In genomic region chr5:36919238-36919637, GRCh38 we compare ENCODE assay signal across 20 cellular contexts. TPM values are rescaled to one million over a fixed set of nuclear protein-coding genes. Genes with fewer than 3 reads are reported as not detected.
A peak's percentile ranks its signal among the peaks of the same experiment; 100 is the strongest.
DNase-seq lines count a peak whose midpoint lies in the region; ATAC-seq, FAIRE-seq and TF ChIP-seq lines count a peak whose summit lies in the region.
"Had no signal": no experiment of that assay in that cellular context is flagged by ENCODE, and none has a peak within 500 bp of the region (broad histone marks: within the 10 kb centered on the region; RNA-seq: fewer than 3 reads in every experiment).

No MANE protein-coding gene starts in this region.

- H3K4me3 ChIP-seq in CD8-positive, alpha-beta memory T cell (ENCODE audit: low read length) = no peak overlapping the region
- H3K4me3 ChIP-seq in endodermal cell (ENCODE audit: low read length) = no peak overlapping the region
- H3K4me3 ChIP-seq: A549; BLaER1 treated with 17β-estradiol and CSF1 and Interleukin-3, amounts not matched to agents 10 nM and 100 nM had no signal

- DNase-seq in CD8-positive, alpha-beta memory T cell = no peak
- DNase-seq in activated B cell treated with CpG ODN at 0.5 μM for 24 hours (no peak), endodermal cell (no peak), GM12892 (ENCODE audit: insufficient read length) (no peak), GF-D8 (lab: John Stamatoyannopoulos, UW) (no peak), NCI-H526 (lab: John Stamatoyannopoulos, UW) (no peak), HK-2 (ENCODE audit: unreplicated experiment) (no peak)
- DNase-seq: CD4-positive, CD25-positive, alpha-beta regulatory T cell; COR-L47; DMS153; DMS79 treated with DMSO at 0.1 percent for 48 hours; EL; HCEC 1CT; IMR-90; KG1 had no signal

- POLR2A ChIA-PET in CD8-positive, alpha-beta memory T cell (lab: Charles Lee) = interaction anchor here (0.6 kb wide), 1 partner anchor 26 kb away, joined by 4 read pairs; no protein-coding TSS in a partner anchor
- POLR2A ChIA-PET in activated B cell treated with CpG ODN at 0.5 μM for 24 hours (lab: Charles Lee) = no interaction called here

- peak overlapping the region in 6 of 7 donors; percentile 1 to 58 (median 16) for H3K4me3 Mint-ChIP-seq in CD8-positive, alpha-beta memory T cell
- peak overlapping the region; percentile 16 for H3K4me3 Mint-ChIP-seq in activated B cell treated with CpG ODN at 0.5 μM for 24 hours
- no peak overlapping the region for H3K4me3 Mint-ChIP-seq in endodermal cell

- H3K9me3 ChIP-seq in CD8-positive, alpha-beta memory T cell (ENCODE audit: low read length) = no peaks in the 10 kb centered on the region
- no peaks in the 10 kb centered on the region for H3K9me3 ChIP-seq in endodermal cell (ENCODE audit: control insufficient read depth, low read length)
- H3K9me3 ChIP-seq: A549 had no signal

- H3K9ac ChIP-seq in endodermal cell (ENCODE audit: extremely low read depth, low read length, poor library complexity, severe bottlenecking) = no peak overlapping the region
- H3K9ac ChIP-seq: BLaER1 treated with 17β-estradiol and CSF1 and Interleukin-3, amounts not matched to agents 10 nM and 100 nM had no signal

- no peak for FAIRE-seq in GM12892 (lab: Jason Lieb, UNC)
- FAIRE-seq: A549, D721Med, G401.6, GM19239 had no signal

- no peaks in the 10 kb centered on the region for H3K36me3 ChIP-seq in CD8-positive, alpha-beta memory T cell (ENCODE audit: insufficient read depth, low read length)
- H3K36me3 ChIP-seq in endodermal cell (ENCODE audit: control insufficient read depth, insufficient read depth, low read length) = no peaks in the 10 kb centered on the region

- ATAC-seq in activated B cell treated with CpG ODN at 0.5 μM for 24 hours (ENCODE audit: low read depth) = no peak
- ATAC-seq: A549 had no signal

- peaks cover 52 to 78% (median 75%) of the 10 kb centered on the region in 3 donors for H3K4me1 Mint-ChIP-seq in CD8-positive, alpha-beta memory T cell
- H3K4me1 Mint-ChIP-seq in activated B cell treated with CpG ODN at 0.5 μM for 24 hours (peaks cover 56% of the 10 kb centered on the region), endodermal cell (no peaks in the 10 kb centered on the region)

- H3K27ac Mint-ChIP-seq in CD8-positive, alpha-beta memory T cell = peak overlapping the region in 2 of 8 donors; percentile 3 to 77
- no peak overlapping the region for H3K27ac Mint-ChIP-seq in activated B cell treated with CpG ODN at 0.5 μM for 24 hours
- H3K27ac Mint-ChIP-seq in endodermal cell = peak overlapping the region; percentile 36
- H3K27ac Mint-ChIP-seq: CD4-positive, CD25-positive, alpha-beta regulatory T cell had no signal

- peaks cover 4% of the 10 kb centered on the region for H3K4me1 ChIP-seq in CD8-positive, alpha-beta memory T cell (ENCODE audit: insufficient read depth, low read length)
- no peaks in the 10 kb centered on the region for H3K4me1 ChIP-seq in endodermal cell (ENCODE audit: control insufficient read depth, insufficient read depth, low read length)
- H3K4me1 ChIP-seq: A549 had no signal

- no peak overlapping the region for H3K27ac ChIP-seq in CD8-positive, alpha-beta memory T cell (ENCODE audit: low read depth, low read length)
- no peak overlapping the region for H3K27ac ChIP-seq in endodermal cell (ENCODE audit: low read depth, low read length)
- H3K27ac ChIP-seq: A549; BLaER1 treated with 17β-estradiol and CSF1 and Interleukin-3, amounts not matched to agents 10 nM and 100 nM had no signal

- TF ChIP-seq POLR2A in GM12892 (IDR thresholded peaks at IDR 0.05; ENCODE audit: low read depth, low read length) = no peak

- CTCF ChIA-PET in CD8-positive, alpha-beta memory T cell (lab: Charles Lee) = no interaction called here
- CTCF ChIA-PET in activated B cell treated with CpG ODN at 0.5 μM for 24 hours (lab: Charles Lee) = interaction anchor here (0.5 kb wide), 1 partner anchor 201 kb away, joined by 4 read pairs; no protein-coding TSS in a partner anchor

- no peaks in the 10 kb centered on the region for H3K27me3 ChIP-seq in CD8-positive, alpha-beta memory T cell (ENCODE audit: insufficient read depth, low read length, poor library complexity, severe bottlenecking)
- no peaks in the 10 kb centered on the region for H3K27me3 ChIP-seq in endodermal cell (ENCODE audit: control insufficient read depth, insufficient read depth, low read length, poor library complexity, severe bottlenecking)
- H3K27me3 ChIP-seq: BLaER1 treated with 17β-estradiol and CSF1 and Interleukin-3, amounts not matched to agents 10 nM and 100 nM had no signal

- no peak for TF ChIP-seq CTCF in activated B cell treated with CpG ODN at 0.5 μM for 24 hours (IDR thresholded peaks at IDR 0.05)
- no peak for TF ChIP-seq CTCF in endodermal cell (conservative IDR thresholded peaks at IDR 0.05)

- 83 to 94% methylated on average over 2 of the region's 2 CpGs for WGBS in endodermal cell (ENCODE audit: insufficient coverage in 1 of 2, insufficient read length in 1 of 2), 2 experiments

- peaks cover 0 to 2% (median 0%) of the 10 kb centered on the region in 5 donors for H3K9me3 Mint-ChIP-seq in CD8-positive, alpha-beta memory T cell
- H3K9me3 Mint-ChIP-seq in activated B cell treated with CpG ODN at 0.5 μM for 24 hours = no peaks in the 10 kb centered on the region
- peaks cover 9% of the 10 kb centered on the region for H3K9me3 Mint-ChIP-seq in endodermal cell

- intact Hi-C loops in activated B cell treated with CpG ODN at 0.5 μM for 24 hours (cut with micrococcal nuclease) = no loop called here

- no peaks in the 10 kb centered on the region for H3K27me3 Mint-ChIP-seq in CD8-positive, alpha-beta memory T cell
- no peaks in the 10 kb centered on the region for H3K27me3 Mint-ChIP-seq in activated B cell treated with CpG ODN at 0.5 μM for 24 hours
- H3K27me3 Mint-ChIP-seq in endodermal cell (ENCODE audit: insufficient read depth) = no peaks in the 10 kb centered on the region
- H3K27me3 Mint-ChIP-seq: CD4-positive, CD25-positive, alpha-beta regulatory T cell had no signal

- H3K36me3 Mint-ChIP-seq in CD8-positive, alpha-beta memory T cell = peaks cover 2 to 5% (median 4%) of the 10 kb centered on the region in 3 donors
- H3K36me3 Mint-ChIP-seq in activated B cell treated with CpG ODN at 0.5 μM for 24 hours (ENCODE audit: low read depth) (peaks cover 8% of the 10 kb centered on the region), endodermal cell (ENCODE audit: low read depth) (peaks cover 6% of the 10 kb centered on the region)

RNA-seq across cellular contexts. Expression of gene NIPBL, which starts 42.7 kb away (rescaled TPM):
- total RNA-seq in CD8-positive, alpha-beta memory T cell = 10 to 100 TPM; 47.3 to 55.0 TPM
- 36.4 TPM for polyA plus RNA-seq in CD8-positive, alpha-beta memory T cell
- total RNA-seq in activated B cell treated with CpG ODN at 0.5 μM for 24 hours (75.2 and 82.5 TPM in 2 replicates), endodermal cell (10 to 100 TPM; 63.3 to 65.8 TPM)
- 51.1 TPM for polyA plus RNA-seq in endodermal cell (2013, experiment 1 of 2)
- polyA plus RNA-seq in endodermal cell (2013, experiment 2 of 2) = 46.3 TPM
- polyA plus RNA-seq in GM12892 (2012; ENCODE audit: missing spikeins) = 17.6 TPM
